8 cellular contexts compared by ENCODE assay signal in the genomic region with DNA sequence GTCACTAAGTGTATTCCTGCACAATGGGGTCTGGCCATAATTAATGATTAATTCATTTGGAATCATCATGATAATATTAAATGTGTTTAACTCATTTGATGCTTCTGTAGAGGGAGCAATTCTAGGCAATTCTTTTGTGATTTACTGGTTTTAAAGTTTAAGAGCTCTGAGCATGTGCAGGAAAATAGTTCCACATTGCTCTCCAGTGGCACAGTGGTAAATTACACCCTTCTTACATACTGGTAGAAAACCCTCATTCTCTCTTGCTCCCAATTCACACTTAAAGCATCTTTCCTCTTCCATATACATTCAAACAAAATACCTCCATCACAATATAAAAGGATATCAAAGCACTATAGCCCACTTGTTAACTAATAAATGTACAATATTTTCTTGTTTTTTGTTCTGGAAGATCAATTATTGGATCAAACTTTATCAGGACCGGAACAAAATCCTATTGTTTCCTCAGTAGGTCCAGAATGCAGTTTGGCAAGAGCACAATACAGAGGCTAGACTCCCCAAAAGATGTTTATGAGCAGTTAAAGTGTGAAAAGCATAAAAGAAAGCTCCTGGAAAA.
A peak's percentile ranks its signal among the peaks of the same experiment; 100 is the strongest.
DNase-seq lines count a peak whose midpoint lies in the region; ATAC-seq, FAIRE-seq and TF ChIP-seq lines count a peak whose summit lies in the region.

No MANE protein-coding gene starts in this region.

- H2AFZ ChIP-seq in OCI-LY3 (ENCODE audit: low read depth, low read length): no peak overlapping the region

- H3K27ac ChIP-seq in OCI-LY3 (ENCODE audit: low read length): no peak overlapping the region
- H3K27ac ChIP-seq in upper lobe of left lung: no peak overlapping the region

- H3K4me2 ChIP-seq in OCI-LY3 (ENCODE audit: low read length): peak overlapping the region; percentile 62

- peaks cover 0 to 2% of the 10 kb centered on the region in 2 donors for H3K9me3 Mint-ChIP-seq in activated T-cell treated with anti-CD3 and anti-CD28 coated beads, Interleukin-2, amount 50 U/mL, for 72 hours

- H3K4me3 ChIP-seq in OCI-LY3 (ENCODE audit: low read length): no peak overlapping the region
- H3K4me3 ChIP-seq in upper lobe of left lung: no peak overlapping the region

- no peaks in the 10 kb centered on the region for H3K27me3 Mint-ChIP-seq in activated T-cell treated with anti-CD3 and anti-CD28 coated beads, Interleukin-2, amount 50 U/mL, for 72 hours (ENCODE audit: low read depth)

- peaks cover 0 to 2% of the 10 kb centered on the region in 2 donors for H3K36me3 Mint-ChIP-seq in activated T-cell treated with anti-CD3 and anti-CD28 coated beads, Interleukin-2, amount 50 U/mL, for 72 hours (ENCODE audit: insufficient read depth in 2 of 2)

- no peak overlapping the region for H3K4me3 Mint-ChIP-seq in activated T-cell treated with anti-CD3 and anti-CD28 coated beads, Interleukin-2, amount 50 U/mL, for 72 hours

- peak; percentile 0 for DNase-seq in GM04504 (ENCODE audit: low read depth)
- peak; percentile 2 to 28 for DNase-seq in frontal cortex (ENCODE audit: low spot score in 2 of 2)
- no peak for DNase-seq in upper lobe of left lung
- no peak for DNase-seq in NCI-H2196 (lab: John Stamatoyannopoulos, UW; ENCODE audit: unreplicated experiment)
- DNase-seq in activated T-cell treated with anti-CD3 and anti-CD28 coated beads, Interleukin-2, amount 50 U/mL, for 72 hours: no peak

- H3K27ac Mint-ChIP-seq in activated T-cell treated with anti-CD3 and anti-CD28 coated beads, Interleukin-2, amount 50 U/mL, for 72 hours: no peak overlapping the region

- TF ChIP-seq CTCF in OCI-LY3 (IDR thresholded peaks at IDR 0.05; ENCODE audit: low read depth, low read length) (peak; percentile 98), upper lobe of left lung (IDR thresholded peaks at IDR 0.05) (peak; percentile 14 to 58 (median 36))

- WGBS in upper lobe of left lung, 2 donors: 87 to 93% methylated on average over 1 of the region's 1 CpG

- H4K20me1 ChIP-seq in OCI-LY3 (ENCODE audit: insufficient read depth, low read length): no peaks in the 10 kb centered on the region

- no peak overlapping the region for H3K9ac ChIP-seq in OCI-LY3 (ENCODE audit: low read length)

- no peaks in the 10 kb centered on the region for H3K9me3 ChIP-seq in OCI-LY3 (ENCODE audit: insufficient read depth, low read length)
- H3K9me3 ChIP-seq in upper lobe of left lung: no peaks in the 10 kb centered on the region

- no peaks in the 10 kb centered on the region for H3K4me1 Mint-ChIP-seq in activated T-cell treated with anti-CD3 and anti-CD28 coated beads, Interleukin-2, amount 50 U/mL, for 72 hours (ENCODE audit: low read depth)

- ATAC-seq in HG03135 (IDR thresholded peaks at IDR 0.05; ENCODE audit: unreplicated experiment) (peak; percentile 62), upper lobe of left lung (ENCODE audit: low FRiP score in 2 of 2) (no peak), HG02588 (IDR thresholded peaks at IDR 0.05; ENCODE audit: unreplicated experiment) (no peak)
- ATAC-seq in activated T-cell treated with anti-CD3 and anti-CD28 coated beads, Interleukin-2, amount 50 U/mL, for 72 hours (replicated peaks in 1 of 2): no peak

- H3K36me3 ChIP-seq in OCI-LY3 (replicated peaks; ENCODE audit: low read depth, low read length) (no peaks in the 10 kb centered on the region), upper lobe of left lung (no peaks in the 10 kb centered on the region)

- peaks cover 19% of the 10 kb centered on the region for H3K4me1 ChIP-seq in OCI-LY3 (ENCODE audit: low read length)
- peaks cover 0 to 2% (median 0%) of the 10 kb centered on the region in 4 donors for H3K4me1 ChIP-seq in upper lobe of left lung

- H3K27me3 ChIP-seq in OCI-LY3 (ENCODE audit: low read depth, low read length) (no peaks in the 10 kb centered on the region), upper lobe of left lung (no peaks in the 10 kb centered on the region)

- no peak for TF ChIP-seq EP300 in upper lobe of left lung (IDR thresholded peaks at IDR 0.05)

- TF ChIP-seq POLR2A in upper lobe of left lung (IDR thresholded peaks at IDR 0.05): no peak

- FAIRE-seq in frontal cortex (lab: Jason Lieb, UNC): peak; percentile 62

- no peaks in the 10 kb centered on the region for H3K79me2 ChIP-seq in OCI-LY3 (ENCODE audit: low read length)

Comparison
In these comparisons a context has a peak if more than half of its experiments do, and no peak if none do; other contexts are left out.
1. DNase-seq: peak in GM04504 (single experiment) and frontal cortex (2 of 2); none in upper lobe of left lung (0 of 2), NCI-H2196 (single experiment) and activated T-cell treated with anti-CD3 and anti-CD28 coated beads, Interleukin-2, amount 50 U/mL, for 72 hours (0 of 2).